In the genomic region with DNA sequence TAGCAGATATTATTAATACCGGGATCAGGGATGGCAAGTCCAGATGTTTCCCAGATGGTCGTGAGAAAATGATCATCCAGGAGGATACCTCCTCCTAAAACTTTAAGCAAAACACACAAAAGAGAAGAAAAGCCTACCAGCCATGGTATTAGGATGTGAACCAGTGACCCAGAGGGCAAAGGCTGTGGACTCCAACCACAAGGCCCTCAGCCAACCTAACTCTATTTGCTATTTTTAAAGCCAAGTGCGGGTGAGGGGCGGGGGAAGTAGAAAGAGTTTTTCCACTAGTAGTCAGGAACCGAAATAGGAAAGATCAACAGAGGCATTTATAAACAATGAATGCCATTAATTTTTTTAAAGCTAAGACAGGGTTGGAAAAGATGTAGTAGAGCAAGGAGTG, we compare ENCODE assay signal across 2 cellular contexts.
TF ChIP-seq lines count a peak whose summit lies in the region.

No MANE protein-coding gene starts in this region.

TF ChIP-seq in liver, 16 proteins besides CTCF, POLR2A, EP300 and RAD21 (continued from another document):
- TF ChIP-seq, protein P1, sequence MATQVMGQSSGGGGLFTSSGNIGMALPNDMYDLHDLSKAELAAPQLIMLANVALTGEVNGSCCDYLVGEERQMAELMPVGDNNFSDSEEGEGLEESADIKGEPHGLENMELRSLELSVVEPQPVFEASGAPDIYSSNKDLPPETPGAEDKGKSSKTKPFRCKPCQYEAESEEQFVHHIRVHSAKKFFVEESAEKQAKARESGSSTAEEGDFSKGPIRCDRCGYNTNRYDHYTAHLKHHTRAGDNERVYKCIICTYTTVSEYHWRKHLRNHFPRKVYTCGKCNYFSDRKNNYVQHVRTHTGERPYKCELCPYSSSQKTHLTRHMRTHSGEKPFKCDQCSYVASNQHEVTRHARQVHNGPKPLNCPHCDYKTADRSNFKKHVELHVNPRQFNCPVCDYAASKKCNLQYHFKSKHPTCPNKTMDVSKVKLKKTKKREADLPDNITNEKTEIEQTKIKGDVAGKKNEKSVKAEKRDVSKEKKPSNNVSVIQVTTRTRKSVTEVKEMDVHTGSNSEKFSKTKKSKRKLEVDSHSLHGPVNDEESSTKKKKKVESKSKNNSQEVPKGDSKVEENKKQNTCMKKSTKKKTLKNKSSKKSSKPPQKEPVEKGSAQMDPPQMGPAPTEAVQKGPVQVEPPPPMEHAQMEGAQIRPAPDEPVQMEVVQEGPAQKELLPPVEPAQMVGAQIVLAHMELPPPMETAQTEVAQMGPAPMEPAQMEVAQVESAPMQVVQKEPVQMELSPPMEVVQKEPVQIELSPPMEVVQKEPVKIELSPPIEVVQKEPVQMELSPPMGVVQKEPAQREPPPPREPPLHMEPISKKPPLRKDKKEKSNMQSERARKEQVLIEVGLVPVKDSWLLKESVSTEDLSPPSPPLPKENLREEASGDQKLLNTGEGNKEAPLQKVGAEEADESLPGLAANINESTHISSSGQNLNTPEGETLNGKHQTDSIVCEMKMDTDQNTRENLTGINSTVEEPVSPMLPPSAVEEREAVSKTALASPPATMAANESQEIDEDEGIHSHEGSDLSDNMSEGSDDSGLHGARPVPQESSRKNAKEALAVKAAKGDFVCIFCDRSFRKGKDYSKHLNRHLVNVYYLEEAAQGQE (IDR thresholded peaks at IDR 0.05), result no peak
- TF ChIP-seq GABPA (IDR thresholded peaks at IDR 0.05 in 1 of 2, conservative IDR thresholded peaks at IDR 0.05 in 1 of 2), result no peak
- TF ChIP-seq RXRA (IDR thresholded peaks at IDR 0.05), result peak; percentile 67 to 75
- TF ChIP-seq, protein P2, sequence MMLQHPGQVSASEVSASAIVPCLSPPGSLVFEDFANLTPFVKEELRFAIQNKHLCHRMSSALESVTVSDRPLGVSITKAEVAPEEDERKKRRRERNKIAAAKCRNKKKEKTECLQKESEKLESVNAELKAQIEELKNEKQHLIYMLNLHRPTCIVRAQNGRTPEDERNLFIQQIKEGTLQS (IDR thresholded peaks at IDR 0.05), result no peak
- no peak for TF ChIP-seq FOXA1 (IDR thresholded peaks at IDR 0.05)
- TF ChIP-seq HNF4G (IDR thresholded peaks at IDR 0.05), result peak; percentile 80
- TF ChIP-seq, protein P3, sequence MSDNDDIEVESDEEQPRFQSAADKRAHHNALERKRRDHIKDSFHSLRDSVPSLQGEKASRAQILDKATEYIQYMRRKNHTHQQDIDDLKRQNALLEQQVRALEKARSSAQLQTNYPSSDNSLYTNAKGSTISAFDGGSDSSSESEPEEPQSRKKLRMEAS (IDR thresholded peaks at IDR 0.05), result peak; percentile 49
- no peak for TF ChIP-seq TAF1 (conservative IDR thresholded peaks at IDR 0.05)
- TF ChIP-seq FOXA2 (IDR thresholded peaks at IDR 0.05), result no peak

TF ChIP-seq in HepG2, 621 proteins besides CTCF, POLR2A, EP300 and RAD21 (continued from another document):
- TF ChIP-seq ZNF878 (CRISPR knock-in tag; IDR thresholded peaks at IDR 0.05) (no peak), ZNF430 (CRISPR knock-in tag; IDR thresholded peaks at IDR 0.05) (no peak), SRSF9 (IDR thresholded peaks at IDR 0.05; ENCODE audit: borderline replicate concordance, insufficient read depth, low read depth, low read length, poor library complexity, severe bottlenecking) (no peak), ZNF777 (CRISPR knock-in tag; IDR thresholded peaks at IDR 0.05) (no peak), GABPB1 (CRISPR knock-in tag; IDR thresholded peaks at IDR 0.05) (no peak), ERF (CRISPR knock-in tag; IDR thresholded peaks at IDR 0.05) (no peak), ZNF768 (CRISPR knock-in tag; IDR thresholded peaks at IDR 0.05) (no peak), RCOR2 (CRISPR knock-in tag; IDR thresholded peaks at IDR 0.05) (no peak), ELF3 (CRISPR knock-in tag; IDR thresholded peaks at IDR 0.05) (no peak)
- TF ChIP-seq, protein P4, sequence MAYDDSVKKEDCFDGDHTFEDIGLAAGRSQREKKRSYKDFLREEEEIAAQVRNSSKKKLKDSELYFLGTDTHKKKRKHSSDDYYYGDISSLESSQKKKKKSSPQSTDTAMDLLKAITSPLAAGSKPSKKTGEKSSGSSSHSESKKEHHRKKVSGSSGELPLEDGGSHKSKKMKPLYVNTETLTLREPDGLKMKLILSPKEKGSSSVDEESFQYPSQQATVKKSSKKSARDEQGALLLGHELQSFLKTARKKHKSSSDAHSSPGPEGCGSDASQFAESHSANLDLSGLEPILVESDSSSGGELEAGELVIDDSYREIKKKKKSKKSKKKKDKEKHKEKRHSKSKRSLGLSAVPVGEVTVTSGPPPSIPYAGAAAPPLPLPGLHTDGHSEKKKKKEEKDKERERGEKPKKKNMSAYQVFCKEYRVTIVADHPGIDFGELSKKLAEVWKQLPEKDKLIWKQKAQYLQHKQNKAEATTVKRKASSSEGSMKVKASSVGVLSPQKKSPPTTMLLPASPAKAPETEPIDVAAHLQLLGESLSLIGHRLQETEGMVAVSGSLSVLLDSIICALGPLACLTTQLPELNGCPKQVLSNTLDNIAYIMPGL (CRISPR knock-in tag; IDR thresholded peaks at IDR 0.05; ENCODE audit: borderline replicate concordance in 1 of 2, low read depth in 1 of 2), result no peak
- TF ChIP-seq, protein P5, sequence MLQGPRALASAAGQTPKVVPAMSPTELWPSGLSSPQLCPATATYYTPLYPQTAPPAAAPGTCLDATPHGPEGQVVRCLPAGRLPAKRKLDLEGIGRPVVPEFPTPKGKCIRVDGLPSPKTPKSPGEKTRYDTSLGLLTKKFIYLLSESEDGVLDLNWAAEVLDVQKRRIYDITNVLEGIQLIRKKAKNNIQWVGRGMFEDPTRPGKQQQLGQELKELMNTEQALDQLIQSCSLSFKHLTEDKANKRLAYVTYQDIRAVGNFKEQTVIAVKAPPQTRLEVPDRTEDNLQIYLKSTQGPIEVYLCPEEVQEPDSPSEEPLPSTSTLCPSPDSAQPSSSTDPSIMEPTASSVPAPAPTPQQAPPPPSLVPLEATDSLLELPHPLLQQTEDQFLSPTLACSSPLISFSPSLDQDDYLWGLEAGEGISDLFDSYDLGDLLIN (CRISPR knock-in tag; IDR thresholded peaks at IDR 0.05; ENCODE audit: borderline replicate concordance), result no peak
- TF ChIP-seq, protein P6, sequence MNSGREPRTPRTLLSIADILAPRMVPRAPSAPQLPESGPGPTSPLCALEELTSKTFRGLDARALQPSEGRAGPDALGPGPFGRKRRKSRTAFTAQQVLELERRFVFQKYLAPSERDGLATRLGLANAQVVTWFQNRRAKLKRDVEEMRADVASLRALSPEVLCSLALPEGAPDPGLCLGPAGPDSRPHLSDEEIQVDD (CRISPR knock-in tag; IDR thresholded peaks at IDR 0.05; ENCODE audit: borderline replicate concordance), result no peak
TF ChIP-seq in HepG2: peak in this region for 0.
